1 cellular context compared by ENCODE assay signal in genomic region chr1:212975607-212975918, GRCh38.
TF ChIP-seq lines count a peak whose summit lies in the region.

No MANE protein-coding gene starts in this region.

TF ChIP-seq in IMR-90, 13 proteins besides CTCF, POLR2A, EP300 and RAD21:
- TF ChIP-seq MXI1 (IDR thresholded peaks at IDR 0.05; ENCODE audit: borderline replicate concordance, low read depth, low read length), result no peak
- TF ChIP-seq SMC3 (IDR thresholded peaks at IDR 0.05; ENCODE audit: low read depth, low read length), result no peak
- no peak for TF ChIP-seq CHD1 (IDR thresholded peaks at IDR 0.05; ENCODE audit: low read depth, low read length)
- no peak; the same call in 1 of the 2 replicates for TF ChIP-seq NFE2L2 (IDR thresholded peaks at IDR 0.05; ENCODE audit: low read depth, low read length)
- TF ChIP-seq MAZ (IDR thresholded peaks at IDR 0.05; ENCODE audit: borderline replicate concordance, low read depth, low read length), result no peak
- TF ChIP-seq ELK1 (IDR thresholded peaks at IDR 0.05; ENCODE audit: borderline replicate concordance, low read depth, low read length), result no peak
- TF ChIP-seq RFX5 (IDR thresholded peaks at IDR 0.05; ENCODE audit: low read depth, low read length), result no peak
- no peak for TF ChIP-seq CEBPB (IDR thresholded peaks at IDR 0.05; ENCODE audit: low read depth, low read length)
- TF ChIP-seq BHLHE40 (IDR thresholded peaks at IDR 0.05; ENCODE audit: low read depth, low read length), result no peak
- TF ChIP-seq USF2 (IDR thresholded peaks at IDR 0.05; ENCODE audit: low read depth, low read length), result no peak
- no peak for TF ChIP-seq RCOR1 (IDR thresholded peaks at IDR 0.05; ENCODE audit: insufficient replicate concordance, low read length)
- TF ChIP-seq FOS (IDR thresholded peaks at IDR 0.05; ENCODE audit: low read depth, low read length), result no peak
- no peak for TF ChIP-seq MAFK (IDR thresholded peaks at IDR 0.05; ENCODE audit: low read depth, low read length)
